ENCODE assay signal across 17 cellular contexts in the genomic region with DNA sequence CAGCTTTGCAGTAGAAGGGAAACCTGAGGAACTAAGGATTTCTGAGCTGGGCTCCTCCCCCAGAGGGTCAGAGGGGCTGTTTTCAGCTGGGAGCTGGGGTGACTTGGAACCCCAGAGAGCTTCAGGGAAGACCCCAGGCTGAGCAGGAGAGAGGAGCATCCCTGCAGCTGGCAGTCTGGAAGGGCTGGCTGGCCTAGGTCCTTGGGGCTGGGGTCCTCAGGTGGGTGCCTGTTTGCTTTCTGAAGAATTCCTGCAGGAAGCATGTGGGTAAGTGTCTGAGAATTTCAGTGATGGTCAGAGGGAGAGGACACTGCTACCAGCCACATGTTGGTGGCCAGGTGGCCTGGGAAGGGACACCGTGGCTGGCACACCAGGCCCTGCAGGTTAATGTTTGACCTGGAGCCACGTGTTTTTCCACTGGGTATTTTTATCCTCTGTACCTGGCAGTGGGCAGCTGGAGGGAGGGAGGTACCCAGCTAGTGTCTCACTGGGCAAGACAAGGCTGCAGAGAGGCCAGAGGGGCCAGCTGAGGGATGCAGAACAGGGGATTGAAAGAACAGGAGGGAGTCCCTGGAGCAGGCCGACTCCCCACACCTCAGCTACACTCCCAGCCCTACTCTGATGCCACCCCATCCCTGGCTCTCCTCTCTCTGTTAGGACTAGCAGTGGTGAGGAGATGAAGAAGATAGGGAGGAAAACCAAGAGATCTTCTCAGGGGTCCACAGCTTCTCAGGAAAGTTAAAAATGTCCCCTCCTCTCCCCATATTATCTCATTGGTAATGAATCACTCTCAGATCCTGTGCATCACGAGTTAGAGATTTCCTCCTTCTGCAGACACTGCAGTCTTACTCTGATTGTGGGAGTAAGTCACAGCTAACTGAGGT.
DNase-seq lines count a peak whose midpoint lies in the region; ATAC-seq and TF ChIP-seq lines count a peak whose summit lies in the region.
"Had no signal": no experiment of that assay in that cellular context is flagged by ENCODE, and none has a peak within 500 bp of the region (broad histone marks: within the 10 kb centered on the region; RNA-seq: fewer than 3 reads in every experiment).

No MANE protein-coding gene starts in this region.

- H3K9me3 ChIP-seq in upper lobe of right lung = no peaks in the 10 kb centered on the region
- H3K9me3 ChIP-seq in gastrocnemius medialis = no peaks in the 10 kb centered on the region
- H3K9me3 ChIP-seq: HAP-1, uterus had no signal

- H3K9me3 Mint-ChIP-seq in HFFc6 (no peaks in the 10 kb centered on the region), brain (peaks cover 0 to 6% (median 0%) of the 10 kb centered on the region in 5 experiments)
- H3K9me3 Mint-ChIP-seq: activated T-cell treated with anti-CD3 and anti-CD28 coated beads, Interleukin-2, amount 50 U/mL, for 24 hours; effector memory CD8-positive, alpha-beta T cell had no signal

- in situ Hi-C loops in gastrocnemius medialis (cut with MboI; ENCODE audit: low sequenced_read_pairs in 4 of 4) = no loop called here

- H3K4me1 ChIP-seq in upper lobe of right lung = peaks cover 7% of the 10 kb centered on the region
- peaks cover 6 to 13% of the 10 kb centered on the region in 2 donors for H3K4me1 ChIP-seq in gastrocnemius medialis
- H3K4me1 ChIP-seq: uterus had no signal

- TF ChIP-seq CTCF in HFFc6 (IDR thresholded peaks at IDR 0.05) (no peak), brain (conservative IDR thresholded peaks at IDR 0.05) (no peak), upper lobe of right lung (IDR thresholded peaks at IDR 0.05) (no peak), gastrocnemius medialis (IDR thresholded peaks at IDR 0.05 in 4 of 5, conservative IDR thresholded peaks at IDR 0.05 in 1 of 5) (no peak)

- peak; percentile 40 for ATAC-seq in left colon
- ATAC-seq in upper lobe of right lung = peak; percentile 19
- no peak for ATAC-seq in gastrocnemius medialis
- ATAC-seq: effector memory CD8-positive, alpha-beta T cell had no signal

- H3K27me3 Mint-ChIP-seq in HFFc6 (ENCODE audit: insufficient read depth) (peaks cover 1% of the 10 kb centered on the region), brain (peaks cover 2% of the 10 kb centered on the region)
- H3K27me3 Mint-ChIP-seq: activated T-cell treated with anti-CD3 and anti-CD28 coated beads, Interleukin-2, amount 50 U/mL, for 24 hours had no signal

- H3K4me3 ChIP-seq in upper lobe of right lung = no peak overlapping the region
- no peak overlapping the region for H3K4me3 ChIP-seq in gastrocnemius medialis
- H3K4me3 ChIP-seq: HAP-1, uterus had no signal

- intact Hi-C loops in left colon (cut with DNase I, micrococcal nuclease) = no loop called here
- intact Hi-C loops in upper lobe of right lung (cut with DNase I) = no loop called here
- intact Hi-C loops in gastrocnemius medialis (cut with DNase I; ENCODE audit: low total_unique reads) = loop anchor here (2.0 kb wide), 1 partner anchor 35 kb away; no protein-coding TSS in a partner anchor

- H3K4me1 Mint-ChIP-seq in HFFc6 (ENCODE audit: low read depth) (peaks cover 56% of the 10 kb centered on the region), brain (peaks cover 81% of the 10 kb centered on the region)

- DNase-seq in HFFc6 (peak; percentile 11), left colon (peak; percentile 48 to 59), upper lobe of right lung (no peak), AML-193 (lab: John Stamatoyannopoulos, UW) (no peak), gastrocnemius medialis (no peak)
- no peak for DNase-seq in stimulated activated CD4-positive, alpha-beta T cell treated with anti-CD3 and anti-CD28 coated beads, Interleukin-1b, Interleukin-23, amount 100 ng/mL, for 48 hours
- DNase-seq: activated CD4-positive, alpha-beta T cell treated with anti-CD3 and anti-CD28 coated beads for 48 hours; activated T-cell treated with anti-CD3 and anti-CD28 coated beads, Interleukin-2, amount 50 U/mL, for 24 hours; aorta; effector memory CD8-positive, alpha-beta T cell; Kasumi-1; NCI-H1694 treated with DMSO at 0.1 percent for 48 hours; NCI-H748 treated with DMSO at 0.1 percent for 48 hours; stimulated activated CD8-positive, alpha-beta memory T cell treated with anti-CD3 and anti-CD28 coated beads, Interleukin-4, amount 100 ng/mL, for 48 hours; uterus had no signal

- peak overlapping the region; percentile 31 for H3K27ac Mint-ChIP-seq in HFFc6
- peak overlapping the region in 3 of 5 experiments; percentile 27 to 94 (median 89) for H3K27ac Mint-ChIP-seq in brain
- H3K27ac Mint-ChIP-seq: activated T-cell treated with anti-CD3 and anti-CD28 coated beads, Interleukin-2, amount 50 U/mL, for 24 hours had no signal

- no peaks in the 10 kb centered on the region for H3K36me3 Mint-ChIP-seq in HFFc6 (ENCODE audit: low read depth)
- H3K36me3 Mint-ChIP-seq in brain = no peaks in the 10 kb centered on the region

- H3K36me3 ChIP-seq in upper lobe of right lung = no peaks in the 10 kb centered on the region
- H3K36me3 ChIP-seq in gastrocnemius medialis = no peaks in the 10 kb centered on the region
- H3K36me3 ChIP-seq: HAP-1, uterus had no signal

- H3K4me3 Mint-ChIP-seq in HFFc6 (no peak overlapping the region), brain (peak overlapping the region in 1 of 5 experiments; percentile 58)
- H3K4me3 Mint-ChIP-seq: activated T-cell treated with anti-CD3 and anti-CD28 coated beads, Interleukin-2, amount 50 U/mL, for 24 hours; effector memory CD8-positive, alpha-beta T cell had no signal

- no peak overlapping the region for H3K27ac ChIP-seq in upper lobe of right lung
- no peak overlapping the region for H3K27ac ChIP-seq in gastrocnemius medialis

- TF ChIP-seq POLR2A in gastrocnemius medialis (IDR thresholded peaks at IDR 0.05) = no peak

- H3K27me3 ChIP-seq in upper lobe of right lung = no peaks in the 10 kb centered on the region
- no peaks in the 10 kb centered on the region for H3K27me3 ChIP-seq in gastrocnemius medialis
- H3K27me3 ChIP-seq: uterus had no signal

Comparison
In these comparisons a context has a peak if more than half of its experiments do, and no peak if none do; other contexts are left out.
1. DNase-seq: peak in HFFc6 (single experiment) and left colon (2 of 2); none in upper lobe of right lung (single experiment), AML-193 (0 of 2), stimulated activated CD4-positive, alpha-beta T cell treated with anti-CD3 and anti-CD28 coated beads, Interleukin-1b, Interleukin-23, amount 100 ng/mL, for 48 hours (single experiment) and gastrocnemius medialis (0 of 2).
2. ATAC-seq: peak in left colon (single experiment) and upper lobe of right lung (single experiment); none in gastrocnemius medialis (0 of 2).